Comparison of ENCODE assay signal across 8 cellular contexts in the genomic region with DNA sequence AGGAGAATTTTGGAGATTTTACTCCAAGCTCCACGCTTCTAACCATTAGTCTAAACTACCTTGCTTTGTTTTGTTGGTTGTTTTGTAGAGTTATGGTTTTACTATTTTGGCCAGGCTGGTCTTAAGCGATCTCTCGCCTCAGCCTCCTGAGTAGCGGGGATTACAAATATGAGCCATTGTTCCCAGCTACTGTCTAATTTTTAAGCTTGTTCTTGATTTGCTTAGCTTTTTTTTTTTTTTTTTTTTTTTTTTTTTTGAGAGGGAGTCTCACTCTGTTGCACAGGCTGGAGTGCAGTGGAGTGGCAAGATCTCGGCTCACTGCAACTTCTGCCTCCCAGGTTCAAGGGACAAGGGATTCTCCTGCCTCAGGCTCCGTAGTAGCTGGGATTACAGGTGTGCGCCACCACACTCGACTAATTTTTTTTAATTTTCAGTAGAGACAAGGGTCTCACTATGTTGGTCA. TPM values are rescaled to one million over a fixed set of nuclear protein-coding genes. Genes with fewer than 3 reads are reported as not detected.
DNase-seq lines count a peak whose midpoint lies in the region; ATAC-seq and TF ChIP-seq lines count a peak whose summit lies in the region.

No MANE protein-coding gene starts in this region.

- no peak for DNase-seq in left lung
- DNase-seq in type B pancreatic cell (ENCODE audit: extremely low spot score, unreplicated experiment), result no peak
- DNase-seq in amniotic stem cell (lab: John Stamatoyannopoulos, UW), result no peak
- no peak for DNase-seq in NCI-H1092 (lab: John Stamatoyannopoulos, UW)

- intact Hi-C loops in left lung (cut with DNase I), result no loop called here

- H3K27ac Mint-ChIP-seq in activated naive CD8-positive, alpha-beta T cell, result peak overlapping the region; percentile 98
- H3K27ac Mint-ChIP-seq in type B pancreatic cell, result peak overlapping the region; percentile 97

- H3K27me3 ChIP-seq in left lung, result no peaks in the 10 kb centered on the region

- no peaks in the 10 kb centered on the region for H3K27me3 Mint-ChIP-seq in activated naive CD8-positive, alpha-beta T cell
- no peaks in the 10 kb centered on the region for H3K27me3 Mint-ChIP-seq in type B pancreatic cell

- peak overlapping the region; percentile 98 for H3K4me3 Mint-ChIP-seq in activated naive CD8-positive, alpha-beta T cell
- peak overlapping the region; percentile 97 for H3K4me3 Mint-ChIP-seq in type B pancreatic cell

- peak overlapping the region; percentile 75 to 87 for H3K27ac ChIP-seq in left lung

- no peaks in the 10 kb centered on the region for H3K36me3 Mint-ChIP-seq in activated naive CD8-positive, alpha-beta T cell
- H3K36me3 Mint-ChIP-seq in type B pancreatic cell, result peaks cover 3% of the 10 kb centered on the region

- H3K9me3 Mint-ChIP-seq in activated naive CD8-positive, alpha-beta T cell (ENCODE audit: low read depth), result no peaks in the 10 kb centered on the region
- H3K9me3 Mint-ChIP-seq in type B pancreatic cell, result no peaks in the 10 kb centered on the region

- peaks cover 8 to 34% of the 10 kb centered on the region in 2 donors for H3K4me1 ChIP-seq in left lung

- peaks cover 0 to 21% of the 10 kb centered on the region in 2 donors for H3K36me3 ChIP-seq in left lung

- H3K9me3 ChIP-seq in left lung, result no peaks in the 10 kb centered on the region

- ATAC-seq in GM18870 (IDR thresholded peaks at IDR 0.05; ENCODE audit: unreplicated experiment) (peak; percentile 10), HG03342 (IDR thresholded peaks at IDR 0.05; ENCODE audit: unreplicated experiment) (peak; percentile 26), left lung (no peak), GM19455 (IDR thresholded peaks at IDR 0.05; ENCODE audit: unreplicated experiment) (no peak)

- peaks cover 34% of the 10 kb centered on the region for H3K4me1 Mint-ChIP-seq in activated naive CD8-positive, alpha-beta T cell (ENCODE audit: low read depth)
- peaks cover 21% of the 10 kb centered on the region for H3K4me1 Mint-ChIP-seq in type B pancreatic cell (ENCODE audit: unreplicated experiment)

- TF ChIP-seq CTCF in left lung (IDR thresholded peaks at IDR 0.05) (no peak), type B pancreatic cell (conservative IDR thresholded peaks at IDR 0.05) (no peak)

- peak overlapping the region; percentile 83 to 92 for H3K4me3 ChIP-seq in left lung

RNA-seq across cellular contexts. Expression of gene EFCAB12, which starts 28.5 kb away (rescaled TPM):
- total RNA-seq in left lung (1 to 10 TPM in 1 of 2 donors, under 1 TPM in 1; 0.47 to 3.5 TPM), type B pancreatic cell (ENCODE audit: low replicate concordance) (1.2 and 6.0 TPM in 2 replicates)

RNA-seq across cellular contexts. Expression of gene MBD4, which starts 39.8 kb away (rescaled TPM):
- total RNA-seq in left lung (10 to 100 TPM; 29.9 to 47.9 TPM), type B pancreatic cell (ENCODE audit: low replicate concordance) (22.6 and 28.6 TPM in 2 replicates)

RNA-seq across cellular contexts. Expression of gene IFT122, which starts 40.1 kb away (rescaled TPM):
- total RNA-seq in left lung, result 10 to 100 TPM; 21.2 to 35.4 TPM
- total RNA-seq in type B pancreatic cell (ENCODE audit: low replicate concordance), result 16.9 and 41.6 TPM in 2 replicates

Comparison
In these comparisons a context has a peak if more than half of its experiments do, and no peak if none do; other contexts are left out.
1. ATAC-seq: peak in GM18870 (single experiment) and HG03342 (single experiment); none in left lung (single experiment) and GM19455 (single experiment).